9 cellular contexts compared by ENCODE assay signal in the genomic region with DNA sequence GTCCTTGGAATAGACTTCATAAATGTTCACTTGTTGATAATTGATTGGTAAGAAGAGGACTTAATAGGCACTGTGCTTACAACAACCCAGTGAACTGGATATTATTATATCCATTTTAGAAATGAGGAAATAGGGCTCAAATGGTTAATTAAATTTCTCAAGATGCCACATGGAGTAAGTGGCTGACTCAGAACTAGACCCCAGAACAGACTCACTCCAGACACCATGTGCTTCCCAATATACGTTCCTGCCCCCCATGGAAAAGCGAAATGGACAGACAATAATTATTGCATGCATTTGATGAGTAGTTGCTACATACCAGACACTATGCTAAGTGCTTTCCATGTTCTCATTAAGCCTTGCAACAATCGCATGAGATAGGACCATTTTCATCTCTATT. TPM values are rescaled to one million over a fixed set of nuclear protein-coding genes. Genes with fewer than 3 reads are reported as not detected.
DNase-seq lines count a peak whose midpoint lies in the region; ATAC-seq and TF ChIP-seq lines count a peak whose summit lies in the region.
"Had no signal": no experiment of that assay in that cellular context is flagged by ENCODE, and none has a peak within 500 bp of the region (broad histone marks: within the 10 kb centered on the region; RNA-seq: fewer than 3 reads in every experiment).

No MANE protein-coding gene starts in this region.

- peaks cover 41 to 48% of the 10 kb centered on the region in 2 donors for H3K27me3 Mint-ChIP-seq in T-cell

- peak overlapping the region; percentile 28 to 66 (median 31) for H3K4me3 Mint-ChIP-seq in T-cell

- POLR2A ChIA-PET in T-cell (lab: Charles Lee), result no interaction called here

- H3K9me3 Mint-ChIP-seq in T-cell, result no peaks in the 10 kb centered on the region

- H3K9me3 ChIP-seq in skeletal muscle satellite cell (replicated peaks; ENCODE audit: low read length), result no peaks in the 10 kb centered on the region

- H3K27ac Mint-ChIP-seq in T-cell, result no peak overlapping the region

- no peaks in the 10 kb centered on the region for H3K36me3 ChIP-seq in skeletal muscle satellite cell (ENCODE audit: insufficient read depth, low read length)

- no peaks in the 10 kb centered on the region for H3K36me3 Mint-ChIP-seq in T-cell

- H3K9ac ChIP-seq in skeletal muscle satellite cell (ENCODE audit: low read depth, low read length), result peak overlapping the region; percentile 61

- ATAC-seq in T-cell (replicated peaks in 1 of 4), result no peak
- no peak for ATAC-seq in esophagus mucosa

- H3K4me2 ChIP-seq in skeletal muscle satellite cell (ENCODE audit: low read length), result peak overlapping the region; percentile 89

- peaks cover 7% of the 10 kb centered on the region for H3K4me1 ChIP-seq in skeletal muscle satellite cell (ENCODE audit: control insufficient read depth, insufficient read depth, low read length)

- DNase-seq in NOMO-1 treated with DMSO at 0.1 percent for 48 hours (lab: John Stamatoyannopoulos, UW; ENCODE audit: unreplicated experiment), result peak; percentile 18
- DNase-seq in NOMO-1 (lab: John Stamatoyannopoulos, UW; ENCODE audit: unreplicated experiment in 2 of 2), result no peak
- DNase-seq in T-cell, result no peak
- no peak for DNase-seq in fibroblast of the aortic adventitia (ENCODE audit: low read depth)
- DNase-seq in SHP77 (lab: John Stamatoyannopoulos, UW), result no peak
- no peak for DNase-seq in effector CD4-positive, alpha-beta T cell

- no peaks in the 10 kb centered on the region for H3K27me3 ChIP-seq in skeletal muscle satellite cell (ENCODE audit: control insufficient read depth, insufficient read depth, low read length)

- TF ChIP-seq CTCF in fibroblast of the aortic adventitia (IDR thresholded peaks at IDR 0.05; ENCODE audit: insufficient read depth, low read length), result no peak

- H3K4me3 ChIP-seq in fibroblast of the aortic adventitia (ENCODE audit: low read depth, low read length), result peak overlapping the region; percentile 69
- H3K4me3 ChIP-seq in skeletal muscle satellite cell (ENCODE audit: low read length), result peak overlapping the region; percentile 77

- peaks cover 12 to 14% (median 12%) of the 10 kb centered on the region in 3 donors for H3K4me1 Mint-ChIP-seq in T-cell

- CTCF ChIA-PET in T-cell (lab: Charles Lee), result no interaction called here

RNA-seq across cellular contexts. Expression of a gene that starts 0.9 kb away (rescaled TPM):
- under 1 TPM in 3 of 5 donors, not detected in 2; 0.18 to 0.47 (median 0.19) TPM for total RNA-seq in T-cell
- 1.5 and 47.0 TPM in 2 replicates for total RNA-seq in fibroblast of the aortic adventitia (ENCODE audit: low replicate concordance)
- 2.2 and 5.6 TPM in 2 replicates for total RNA-seq in skeletal muscle satellite cell (2012; rRNA removed)
- total RNA-seq in esophagus mucosa, result 2.8 TPM
- total RNA-seq: glomerular endothelial cell had no signal
